1 cellular context compared by ENCODE assay signal in the genomic region with DNA sequence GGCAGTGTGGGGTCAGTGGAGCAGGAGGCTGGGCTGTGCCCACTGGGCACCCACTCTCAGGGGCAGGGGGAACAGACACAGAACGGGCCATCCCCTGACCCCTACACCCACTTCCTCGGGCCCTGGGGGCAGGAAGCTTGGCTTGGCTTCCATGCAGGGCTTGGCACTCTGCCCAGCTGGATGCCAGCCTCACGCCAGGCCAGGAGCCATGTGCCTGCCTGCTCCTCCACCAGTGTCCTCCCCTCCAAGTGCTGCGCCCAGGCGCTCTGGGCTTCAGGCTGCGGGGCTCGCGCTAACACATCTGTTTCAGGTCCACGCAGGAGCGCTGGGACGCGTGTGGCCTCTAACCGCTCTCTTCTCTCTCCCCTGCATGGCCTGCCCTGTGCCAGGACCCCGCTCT.
TF ChIP-seq lines count a peak whose summit lies in the region.

No MANE protein-coding gene starts in this region.

TF ChIP-seq in HepG2, 621 proteins besides CTCF, POLR2A, EP300 and RAD21:
- TF ChIP-seq FLYWCH1 (CRISPR knock-in tag; IDR thresholded peaks at IDR 0.05) (no peak), KMT2B (CRISPR knock-in tag; IDR thresholded peaks at IDR 0.05) (no peak), ZNF660 (CRISPR knock-in tag; IDR thresholded peaks at IDR 0.05; ENCODE audit: borderline replicate concordance, low read depth) (no peak), FOXO4 (CRISPR knock-in tag; conservative IDR thresholded peaks at IDR 0.05) (no peak), ZNF609 (CRISPR knock-in tag; IDR thresholded peaks at IDR 0.05; ENCODE audit: borderline replicate concordance) (no peak), ZSCAN21 (CRISPR knock-in tag; IDR thresholded peaks at IDR 0.05; ENCODE audit: borderline replicate concordance) (no peak), HOXA5 (CRISPR knock-in tag; IDR thresholded peaks at IDR 0.05) (no peak)
